10 cellular contexts compared by ENCODE assay signal in the genomic region with DNA sequence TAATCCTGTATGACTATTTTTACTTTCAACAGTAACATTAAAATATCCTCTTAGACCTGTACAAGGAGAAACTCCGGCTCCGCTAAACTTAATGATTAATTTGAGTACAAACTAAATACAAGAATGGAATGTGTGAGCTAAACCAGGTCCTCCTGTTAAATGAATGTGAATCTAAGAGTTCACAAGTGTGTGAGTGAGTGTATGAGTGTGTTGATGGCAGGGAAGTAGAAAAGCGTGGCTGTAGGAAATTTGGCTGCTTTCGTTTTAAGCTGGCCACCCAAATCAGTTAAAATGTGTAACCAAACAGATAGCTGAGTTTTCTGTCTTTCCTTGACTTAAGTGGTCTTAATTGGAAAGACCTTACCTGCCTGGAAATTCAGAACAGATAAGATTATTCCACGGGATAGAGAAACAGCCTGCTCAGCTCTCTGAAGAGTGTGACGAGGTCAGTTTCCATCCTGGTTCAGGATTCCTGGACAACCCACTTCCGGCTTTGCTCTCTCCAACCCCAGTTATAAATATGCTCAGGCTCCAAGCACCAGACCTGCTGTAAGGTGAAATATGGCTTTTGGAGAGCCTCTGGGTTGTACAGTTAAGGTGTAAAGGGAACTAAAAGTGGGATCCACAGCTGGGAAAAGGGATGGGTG.
DNase-seq lines count a peak whose midpoint lies in the region; ATAC-seq and TF ChIP-seq lines count a peak whose summit lies in the region.
"Had no signal": no experiment of that assay in that cellular context is flagged by ENCODE, and none has a peak within 500 bp of the region (broad histone marks: within the 10 kb centered on the region; RNA-seq: fewer than 3 reads in every experiment).

No MANE protein-coding gene starts in this region.

- H2AFZ ChIP-seq in mesenchymal stem cell (ENCODE audit: low read depth, low read length): peak overlapping the region; percentile 39

- H2BK15ac ChIP-seq in mesenchymal stem cell (ENCODE audit: low read depth, poor library complexity, severe bottlenecking): no peak overlapping the region

- no peaks in the 10 kb centered on the region for H3K36me3 Mint-ChIP-seq in activated CD8-positive, alpha-beta memory T cell treated with anti-CD3 and anti-CD28 coated beads, Interleukin-2, amount 10 ng/mL, durations not matched to agents 7 days and 5 days

- H3K9me3 Mint-ChIP-seq in activated CD8-positive, alpha-beta memory T cell treated with anti-CD3 and anti-CD28 coated beads, Interleukin-2, amount 10 ng/mL, durations not matched to agents 7 days and 5 days (ENCODE audit: low read depth): peaks cover 6% of the 10 kb centered on the region

- H4K91ac ChIP-seq in mesenchymal stem cell (ENCODE audit: low read length): no peak overlapping the region

- no peaks in the 10 kb centered on the region for H3K27me3 ChIP-seq in mesenchymal stem cell (ENCODE audit: control insufficient read depth in 1 of 2, insufficient read depth in 1 of 2, low read length in 2 of 2)

- H3K4me3 Mint-ChIP-seq in activated CD8-positive, alpha-beta memory T cell treated with anti-CD3 and anti-CD28 coated beads, Interleukin-2, amount 10 ng/mL, durations not matched to agents 7 days and 5 days: no peak overlapping the region
- H3K4me3 Mint-ChIP-seq: central memory CD8-positive, alpha-beta T cell had no signal

- DNase-seq in NCI-H748 (lab: John Stamatoyannopoulos, UW; ENCODE audit: unreplicated experiment): peak; percentile 0
- no peak for DNase-seq in NCI-H748 treated with DMSO at 0.1 percent for 48 hours (lab: John Stamatoyannopoulos, UW)
- peak; percentile 11 for DNase-seq in fibroblast of mammary gland (ENCODE audit: low read depth)
- peak; percentile 32 for DNase-seq in mesenchymal stem cell
- no peak for DNase-seq in activated effector memory CD4-positive, alpha-beta T cell treated with Interleukin-2 at 50 U/mL for 16 hours
- no peak for DNase-seq in activated CD8-positive, alpha-beta memory T cell treated with anti-CD3 and anti-CD28 coated beads, Interleukin-2, amount 10 ng/mL, durations not matched to agents 7 days and 5 days
- DNase-seq in NK-92 (lab: John Stamatoyannopoulos, UW; ENCODE audit: unreplicated experiment): no peak
- DNase-seq: stimulated activated naive CD8-positive, alpha-beta T cell treated with anti-CD3 and anti-CD28 coated beads, Interleukin-15, Interleukin-2, amounts not matched to agents 100 U/mL and 50 U/mL, for 24 hours had no signal

- H3K9me3 ChIP-seq in mesenchymal stem cell (ENCODE audit: control insufficient read depth, low read length): no peaks in the 10 kb centered on the region

- no peaks in the 10 kb centered on the region for H3K4me1 Mint-ChIP-seq in activated CD8-positive, alpha-beta memory T cell treated with anti-CD3 and anti-CD28 coated beads, Interleukin-2, amount 10 ng/mL, durations not matched to agents 7 days and 5 days
- H3K4me1 Mint-ChIP-seq: central memory CD8-positive, alpha-beta T cell had no signal

- WGBS in mesenchymal stem cell: 68% methylated on average over 6 of the region's 7 CpGs
- WGBS in urinary bladder: 41% methylated on average over 7 of the region's 7 CpGs

- H3K4me3 ChIP-seq in fibroblast of mammary gland (ENCODE audit: control insufficient read depth, low read depth, low read length): no peak overlapping the region
- peak overlapping the region in 1 of 2 experiments; percentile 73 for H3K4me3 ChIP-seq in mesenchymal stem cell (ENCODE audit: insufficient read depth in 1 of 2, low read depth in 1 of 2, low read length in 2 of 2)
- H3K4me3 ChIP-seq in urinary bladder (ENCODE audit: low read depth, low read length): peak overlapping the region; percentile 26

- no peak for TF ChIP-seq CTCF in fibroblast of mammary gland (conservative IDR thresholded peaks at IDR 0.05; ENCODE audit: control insufficient read depth, insufficient read depth, low read depth, low read length)

- no peak overlapping the region for H2BK5ac ChIP-seq in mesenchymal stem cell (ENCODE audit: low read depth, low read length, poor library complexity, severe bottlenecking)

- CTCF ChIA-PET in activated CD8-positive, alpha-beta memory T cell treated with anti-CD3 and anti-CD28 coated beads, Interleukin-2, amount 10 ng/mL, durations not matched to agents 7 days and 5 days (lab: Charles Lee): no interaction called here

- H3K4me1 ChIP-seq in mesenchymal stem cell (ENCODE audit: control insufficient read depth, insufficient read depth, low read depth, low read length) (no peaks in the 10 kb centered on the region), urinary bladder (ENCODE audit: insufficient read depth) (no peaks in the 10 kb centered on the region)

- H3K27ac ChIP-seq in mesenchymal stem cell (ENCODE audit: low read length, poor library complexity, severe bottlenecking): no peak overlapping the region
- no peak overlapping the region for H3K27ac ChIP-seq in urinary bladder (ENCODE audit: low read depth)

- no peak overlapping the region for H2BK12ac ChIP-seq in mesenchymal stem cell (ENCODE audit: low read length in 2 of 2)

- H3K79me1 ChIP-seq in mesenchymal stem cell (replicated peaks; ENCODE audit: low read length, poor library complexity, severe bottlenecking): no peaks in the 10 kb centered on the region

- no peak overlapping the region for H2BK120ac ChIP-seq in mesenchymal stem cell (ENCODE audit: low read depth, low read length)

- no peaks in the 10 kb centered on the region for H3K27me3 Mint-ChIP-seq in activated CD8-positive, alpha-beta memory T cell treated with anti-CD3 and anti-CD28 coated beads, Interleukin-2, amount 10 ng/mL, durations not matched to agents 7 days and 5 days
- H3K27me3 Mint-ChIP-seq: central memory CD8-positive, alpha-beta T cell had no signal

- no peaks in the 10 kb centered on the region for H3K36me3 ChIP-seq in mesenchymal stem cell (ENCODE audit: control insufficient read depth in 1 of 2, insufficient read depth in 2 of 2, low read depth in 1 of 2, low read length in 2 of 2)
- no peaks in the 10 kb centered on the region for H3K36me3 ChIP-seq in urinary bladder (ENCODE audit: insufficient read depth)

- H3K18ac ChIP-seq in mesenchymal stem cell (ENCODE audit: low read depth in 1 of 2, low read length in 2 of 2): no peak overlapping the region

- no peak overlapping the region for H2AK5ac ChIP-seq in mesenchymal stem cell (ENCODE audit: low read length, severe bottlenecking)

- peak overlapping the region in 1 of 2 experiments; percentile 26 for H3K4ac ChIP-seq in mesenchymal stem cell (ENCODE audit: low read depth in 1 of 2, low read length in 2 of 2)

- peak overlapping the region; percentile 67 for H3K9ac ChIP-seq in mesenchymal stem cell (ENCODE audit: low read length)

- no peak overlapping the region for H3K27ac Mint-ChIP-seq in activated CD8-positive, alpha-beta memory T cell treated with anti-CD3 and anti-CD28 coated beads, Interleukin-2, amount 10 ng/mL, durations not matched to agents 7 days and 5 days

- H3K23ac ChIP-seq in mesenchymal stem cell (ENCODE audit: low read length in 2 of 2): no peak overlapping the region

- no peak overlapping the region for H3K4me2 ChIP-seq in mesenchymal stem cell (ENCODE audit: low read length, poor library complexity, severe bottlenecking)

- no peak overlapping the region for H4K8ac ChIP-seq in mesenchymal stem cell (ENCODE audit: low read length)

- ATAC-seq in activated CD8-positive, alpha-beta memory T cell treated with anti-CD3 and anti-CD28 coated beads, Interleukin-2, amount 10 ng/mL, durations not matched to agents 7 days and 5 days: no peak
- ATAC-seq: stimulated activated naive CD8-positive, alpha-beta T cell treated with anti-CD3 and anti-CD28 coated beads, Interleukin-15, Interleukin-2, amounts not matched to agents 100 U/mL and 50 U/mL, for 24 hours had no signal

- no peak overlapping the region for H3K14ac ChIP-seq in mesenchymal stem cell (ENCODE audit: low read length in 2 of 2)

Comparison
In these comparisons a context has a peak if more than half of its experiments do, and no peak if none do; other contexts are left out.
1. DNase-seq: peak in NCI-H748 (single experiment), fibroblast of mammary gland (single experiment) and mesenchymal stem cell (single experiment); none in NCI-H748 treated with DMSO at 0.1 percent for 48 hours (single experiment), activated effector memory CD4-positive, alpha-beta T cell treated with Interleukin-2 at 50 U/mL for 16 hours (single experiment), activated CD8-positive, alpha-beta memory T cell treated with anti-CD3 and anti-CD28 coated beads, Interleukin-2, amount 10 ng/mL, durations not matched to agents 7 days and 5 days (single experiment) and NK-92 (single experiment).